In genomic region chr5:178551059-178551458, GRCh38 we compare ENCODE assay signal across 10 cellular contexts. TPM values are rescaled to one million over a fixed set of nuclear protein-coding genes. Genes with fewer than 3 reads are reported as not detected.
A peak's percentile ranks its signal among the peaks of the same experiment; 100 is the strongest.
DNase-seq lines count a peak whose midpoint lies in the region; ATAC-seq, FAIRE-seq and TF ChIP-seq lines count a peak whose summit lies in the region.
"Had no signal": no experiment of that assay in that cellular context is flagged by ENCODE, and none has a peak within 500 bp of the region (broad histone marks: within the 10 kb centered on the region; RNA-seq: fewer than 3 reads in every experiment).

No MANE protein-coding gene starts in this region.

- H3K27ac ChIP-seq in vagina = no peak overlapping the region

- no peak for TF ChIP-seq POLR2A in vagina (IDR thresholded peaks at IDR 0.05)

- DNase-seq in natural killer cell = no peak
- no peak for DNase-seq in natural killer cell treated with Interleukin-12 subunit alpha and Interleukin-12 subunit beta and Interleukin-15 and Interleukin-18, amount 100 ng/mL, for 72 hours (ENCODE audit: low spot score)
- DNase-seq in SK-MEL-5 (ENCODE audit: low read depth, low spot score) = peak; percentile 41
- DNase-seq in frontal cortex (ENCODE audit: low spot score in 2 of 2) = peak in 1 of 2 donors; percentile 48
- no peak for DNase-seq in vagina (ENCODE audit: extremely low spot score in 2 of 2)
- DNase-seq in NCI-H187 treated with DMSO at 0.1 percent for 48 hours (lab: John Stamatoyannopoulos, UW) = no peak
- DNase-seq in foreskin melanocyte = no peak
- DNase-seq: naive B cell had no signal

- peaks cover 0 to 9% of the 10 kb centered on the region in 2 donors for H3K27me3 Mint-ChIP-seq in natural killer cell (ENCODE audit: low read depth in 2 of 2)
- peaks cover 6 to 20% of the 10 kb centered on the region in 2 donors for H3K27me3 Mint-ChIP-seq in natural killer cell treated with Interleukin-12 subunit alpha and Interleukin-12 subunit beta and Interleukin-15 and Interleukin-18, amount 100 ng/mL, for 72 hours

- H3K9me3 Mint-ChIP-seq in natural killer cell = no peaks in the 10 kb centered on the region
- no peaks in the 10 kb centered on the region for H3K9me3 Mint-ChIP-seq in natural killer cell treated with Interleukin-12 subunit alpha and Interleukin-12 subunit beta and Interleukin-15 and Interleukin-18, amount 100 ng/mL, for 72 hours
- H3K9me3 Mint-ChIP-seq: naive B cell had no signal

- TF ChIP-seq CTCF in natural killer cell (IDR thresholded peaks at IDR 0.05) (peak; percentile 13), vagina (IDR thresholded peaks at IDR 0.05) (peak in 2 of 3 experiments; percentile 15 to 21)

- no peaks in the 10 kb centered on the region for H3K4me1 ChIP-seq in vagina

- intact Hi-C loops in natural killer cell (cut with micrococcal nuclease) = loop anchor here (2.0 to 5.0 kb wide), 2 partner anchors 269 to 316 kb away; no protein-coding TSS in a partner anchor
- intact Hi-C loops in vagina (cut with DNase I) = loop anchor here (5.0 kb wide), 1 partner anchor 274 kb away; no protein-coding TSS in a partner anchor

- no peaks in the 10 kb centered on the region for H3K9me3 ChIP-seq in vagina

- H3K27ac Mint-ChIP-seq in natural killer cell = no peak overlapping the region
- no peak overlapping the region for H3K27ac Mint-ChIP-seq in natural killer cell treated with Interleukin-12 subunit alpha and Interleukin-12 subunit beta and Interleukin-15 and Interleukin-18, amount 100 ng/mL, for 72 hours

- H3K4me1 Mint-ChIP-seq in natural killer cell = peaks cover 0 to 5% of the 10 kb centered on the region in 2 donors
- H3K4me1 Mint-ChIP-seq in natural killer cell treated with Interleukin-12 subunit alpha and Interleukin-12 subunit beta and Interleukin-15 and Interleukin-18, amount 100 ng/mL, for 72 hours (ENCODE audit: low read depth in 2 of 2) = peaks cover 0 to 4% of the 10 kb centered on the region in 2 donors

- no peaks in the 10 kb centered on the region for H3K36me3 ChIP-seq in vagina

- no peaks in the 10 kb centered on the region for H3K27me3 ChIP-seq in vagina

- in situ Hi-C loops in SK-MEL-5 (cut with HindIII; ENCODE audit: low pct_unique_long_range_greater_than_20kb, low sequenced_read_pairs) = no loop called here

- FAIRE-seq in frontal cortex (lab: Jason Lieb, UNC) = peak; percentile 99

- no peaks in the 10 kb centered on the region for H3K36me3 Mint-ChIP-seq in natural killer cell
- no peaks in the 10 kb centered on the region for H3K36me3 Mint-ChIP-seq in natural killer cell treated with Interleukin-12 subunit alpha and Interleukin-12 subunit beta and Interleukin-15 and Interleukin-18, amount 100 ng/mL, for 72 hours
- H3K36me3 Mint-ChIP-seq: naive B cell had no signal

- H3K4me3 Mint-ChIP-seq in natural killer cell = no peak overlapping the region
- no peak overlapping the region for H3K4me3 Mint-ChIP-seq in natural killer cell treated with Interleukin-12 subunit alpha and Interleukin-12 subunit beta and Interleukin-15 and Interleukin-18, amount 100 ng/mL, for 72 hours
- H3K4me3 Mint-ChIP-seq: naive B cell had no signal

- ATAC-seq in natural killer cell = no peak
- ATAC-seq in natural killer cell treated with Interleukin-12 subunit alpha and Interleukin-12 subunit beta and Interleukin-15 and Interleukin-18, amount 100 ng/mL, for 72 hours = no peak
- ATAC-seq in GM18511 (IDR thresholded peaks at IDR 0.05; ENCODE audit: unreplicated experiment) = no peak

- H3K4me3 ChIP-seq in vagina = no peak overlapping the region

RNA-seq across cellular contexts. Expression of gene COL23A1, which starts 39.1 kb away (rescaled TPM):
- total RNA-seq in natural killer cell (under 1 TPM in 1 of 3 donors, not detected in 2; 0.15 TPM), frontal cortex (0.82 TPM), vagina (3.7 TPM)
- under 1 TPM; 0.17 to 0.19 TPM for total RNA-seq in natural killer cell treated with Interleukin-12 subunit alpha and Interleukin-12 subunit beta and Interleukin-15 and Interleukin-18, amount 100 ng/mL, for 72 hours
- total RNA-seq in SK-MEL-5 (2014; rRNA removed; shearing (Covaris generic)) = not detected in 2 replicates
- polyA plus RNA-seq in SK-MEL-5 (2015; cell fraction: cytosol; rRNA removed) = not detected in 2 replicates
- not detected in 2 replicates for polyA plus RNA-seq in SK-MEL-5 (2015; cell fraction: nucleus; rRNA removed)
- total RNA-seq: T-helper 1 cell treated with Interleukin-12 subunit alpha and Interleukin-12 subunit beta and Interleukin-4 antibody, amounts not matched to agents 30 ng/mL and 1 ng/mL, for 36 hours had no signal
